ENCODE assay signal across 28 cellular contexts in genomic region chr18:62786689-62787088, GRCh38.
"Had no signal": no experiment of that assay in that cellular context is flagged by ENCODE, and none has a peak within 500 bp of the region (broad histone marks: within the 10 kb centered on the region; RNA-seq: fewer than 3 reads in every experiment).

No MANE protein-coding gene starts in this region.

- DNase-seq: hippocampal formation; kidney glomerular epithelial cell; left colon; left lung; lower lobe of right lung; mammary epithelial cell; mesenchymal stem cell; naive thymus-derived CD8-positive, alpha-beta T cell; nucleus accumbens; pancreas; posterior cingulate gyrus; retina; right cardiac atrium; stimulated activated CD4-positive, alpha-beta T cell treated with anti-CD3 and anti-CD28 coated beads, Interleukin-12 subunit alpha, Interleukin-12 subunit beta, amount 100 ng/mL, for 4 hours; stimulated activated CD4-positive, alpha-beta T cell treated with anti-CD3 and anti-CD28 coated beads, Interleukin-15, amount 100 ng/mL, for 24 hours; stimulated activated CD4-positive, alpha-beta T cell treated with anti-CD3 and anti-CD28 coated beads, Interleukin-2, amount 100 ng/mL, for 24 hours; stimulated activated CD4-positive, alpha-beta T cell treated with anti-CD3 and anti-CD28 coated beads, Interleukin-4, amount 100 ng/mL, for 1 hour; stimulated activated naive CD4-positive, alpha-beta T cell; testis; thyroid gland; transverse colon; upper lobe of left lung had no signal

- H3K4me1 ChIP-seq: prostate gland had no signal

- FAIRE-seq: keratinocyte, pancreas had no signal

- H3K4me3 ChIP-seq: left lung, lower lobe of right lung, pancreas, prostate gland, skin epidermis, testis, thyroid gland, transverse colon, upper lobe of left lung, vagina had no signal

- H3K9me3 ChIP-seq: left lung, lower lobe of right lung, pancreas, prostate gland, testis, thyroid gland, transverse colon, upper lobe of left lung, vagina had no signal

- H3K27me3 ChIP-seq: left lung, pancreas, testis, thyroid gland, transverse colon, upper lobe of left lung, vagina had no signal

- H3K27ac ChIP-seq: left lung, lower lobe of right lung, pancreas, prostate gland, skin epidermis, thyroid gland, transverse colon, upper lobe of left lung, vagina had no signal

- H3K36me3 ChIP-seq: left lung, lower lobe of right lung, pancreas, prostate gland, thyroid gland, transverse colon, upper lobe of left lung, vagina had no signal

- ATAC-seq: left colon; left lung; lower lobe of right lung; naive thymus-derived CD8-positive, alpha-beta T cell; pancreas; right cardiac atrium; sciatic nerve; stimulated activated effector memory CD8-positive, alpha-beta T cell treated with anti-CD3 and anti-CD28 coated beads, Interleukin-12 subunit alpha, Interleukin-12 subunit beta, amount 100 ng/mL, for 72 hours had no signal
